Comparison of ENCODE assay signal across 1 cellular context in genomic region chr16:67241008-67241900, GRCh38.
TF ChIP-seq lines count a peak whose summit lies in the region.

No MANE protein-coding gene starts in this region.

TF ChIP-seq in GM12878, 131 proteins besides CTCF, POLR2A, EP300 and RAD21:
- no peak for TF ChIP-seq HDGF (IDR thresholded peaks at IDR 0.05)
